1 cellular context compared by ENCODE assay signal in the genomic region with DNA sequence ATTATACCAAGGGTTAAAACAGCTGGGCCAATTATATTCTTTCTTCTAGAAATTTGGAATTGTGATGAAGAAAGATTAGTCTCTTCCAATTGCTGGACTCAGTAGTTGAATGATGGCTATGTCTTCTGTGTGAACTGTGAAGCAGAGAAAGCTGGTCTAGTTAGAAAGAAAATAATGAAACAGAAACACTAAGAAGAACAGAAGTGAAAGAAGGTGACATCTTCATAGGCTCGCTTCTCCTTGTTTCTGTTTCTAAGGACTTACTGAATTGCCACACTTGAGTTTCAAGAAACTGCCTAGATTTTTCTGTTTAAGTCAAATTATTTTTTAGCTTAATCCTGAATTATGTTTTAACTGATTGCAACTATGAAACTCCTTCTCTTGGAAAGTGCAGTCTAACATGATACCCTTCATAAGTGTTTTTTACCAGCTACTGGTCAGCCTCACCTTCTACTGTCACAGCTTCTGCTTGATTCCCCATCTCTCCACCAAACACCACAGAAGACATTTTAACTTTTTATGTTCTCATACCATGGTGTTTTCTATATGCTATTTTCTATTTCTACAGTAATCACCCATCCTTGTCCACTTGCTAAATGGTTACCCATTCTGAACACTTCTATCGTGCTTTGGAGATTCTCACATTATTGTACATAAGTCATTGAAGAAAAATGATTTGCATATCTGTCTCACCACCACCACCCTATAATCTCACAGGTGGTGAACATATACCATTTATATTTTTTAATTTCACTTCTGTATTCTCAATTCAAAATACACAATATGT.
TF ChIP-seq lines count a peak whose summit lies in the region.

No MANE protein-coding gene starts in this region.

TF ChIP-seq in GM23338, 12 proteins besides CTCF, POLR2A, EP300 and RAD21 (continued from another document):
- TF ChIP-seq, protein P1, sequence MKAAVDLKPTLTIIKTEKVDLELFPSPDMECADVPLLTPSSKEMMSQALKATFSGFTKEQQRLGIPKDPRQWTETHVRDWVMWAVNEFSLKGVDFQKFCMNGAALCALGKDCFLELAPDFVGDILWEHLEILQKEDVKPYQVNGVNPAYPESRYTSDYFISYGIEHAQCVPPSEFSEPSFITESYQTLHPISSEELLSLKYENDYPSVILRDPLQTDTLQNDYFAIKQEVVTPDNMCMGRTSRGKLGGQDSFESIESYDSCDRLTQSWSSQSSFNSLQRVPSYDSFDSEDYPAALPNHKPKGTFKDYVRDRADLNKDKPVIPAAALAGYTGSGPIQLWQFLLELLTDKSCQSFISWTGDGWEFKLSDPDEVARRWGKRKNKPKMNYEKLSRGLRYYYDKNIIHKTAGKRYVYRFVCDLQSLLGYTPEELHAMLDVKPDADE (IDR thresholded peaks at IDR 0.05) = no peak
- TF ChIP-seq ZNF331 (CRISPR knock-in tag; IDR thresholded peaks at IDR 0.05; ENCODE audit: low read depth) = no peak
- no peak for TF ChIP-seq JUNB (IDR thresholded peaks at IDR 0.05; ENCODE audit: unreplicated experiment)
- TF ChIP-seq, protein P2, sequence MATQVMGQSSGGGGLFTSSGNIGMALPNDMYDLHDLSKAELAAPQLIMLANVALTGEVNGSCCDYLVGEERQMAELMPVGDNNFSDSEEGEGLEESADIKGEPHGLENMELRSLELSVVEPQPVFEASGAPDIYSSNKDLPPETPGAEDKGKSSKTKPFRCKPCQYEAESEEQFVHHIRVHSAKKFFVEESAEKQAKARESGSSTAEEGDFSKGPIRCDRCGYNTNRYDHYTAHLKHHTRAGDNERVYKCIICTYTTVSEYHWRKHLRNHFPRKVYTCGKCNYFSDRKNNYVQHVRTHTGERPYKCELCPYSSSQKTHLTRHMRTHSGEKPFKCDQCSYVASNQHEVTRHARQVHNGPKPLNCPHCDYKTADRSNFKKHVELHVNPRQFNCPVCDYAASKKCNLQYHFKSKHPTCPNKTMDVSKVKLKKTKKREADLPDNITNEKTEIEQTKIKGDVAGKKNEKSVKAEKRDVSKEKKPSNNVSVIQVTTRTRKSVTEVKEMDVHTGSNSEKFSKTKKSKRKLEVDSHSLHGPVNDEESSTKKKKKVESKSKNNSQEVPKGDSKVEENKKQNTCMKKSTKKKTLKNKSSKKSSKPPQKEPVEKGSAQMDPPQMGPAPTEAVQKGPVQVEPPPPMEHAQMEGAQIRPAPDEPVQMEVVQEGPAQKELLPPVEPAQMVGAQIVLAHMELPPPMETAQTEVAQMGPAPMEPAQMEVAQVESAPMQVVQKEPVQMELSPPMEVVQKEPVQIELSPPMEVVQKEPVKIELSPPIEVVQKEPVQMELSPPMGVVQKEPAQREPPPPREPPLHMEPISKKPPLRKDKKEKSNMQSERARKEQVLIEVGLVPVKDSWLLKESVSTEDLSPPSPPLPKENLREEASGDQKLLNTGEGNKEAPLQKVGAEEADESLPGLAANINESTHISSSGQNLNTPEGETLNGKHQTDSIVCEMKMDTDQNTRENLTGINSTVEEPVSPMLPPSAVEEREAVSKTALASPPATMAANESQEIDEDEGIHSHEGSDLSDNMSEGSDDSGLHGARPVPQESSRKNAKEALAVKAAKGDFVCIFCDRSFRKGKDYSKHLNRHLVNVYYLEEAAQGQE (IDR thresholded peaks at IDR 0.05; ENCODE audit: unreplicated experiment) = no peak
- no peak for TF ChIP-seq NANOG (IDR thresholded peaks at IDR 0.05; ENCODE audit: borderline replicate concordance)
- no peak for TF ChIP-seq ZNF114 (CRISPR knock-in tag; IDR thresholded peaks at IDR 0.05)
TF ChIP-seq in GM23338: peak in this region for 0.
